Comparison of ENCODE assay signal across 16 cellular contexts in genomic region chr6:109449064-109449788, GRCh38. TPM values are rescaled to one million over a fixed set of nuclear protein-coding genes. Genes with fewer than 3 reads are reported as not detected.
DNase-seq lines count a peak whose midpoint lies in the region; ATAC-seq and TF ChIP-seq lines count a peak whose summit lies in the region.
"Had no signal": no experiment of that assay in that cellular context is flagged by ENCODE, and none has a peak within 500 bp of the region (broad histone marks: within the 10 kb centered on the region; RNA-seq: fewer than 3 reads in every experiment).

No MANE protein-coding gene starts in this region.

- H4K20me1 ChIP-seq in mammary epithelial cell (ENCODE audit: insufficient read depth, low read length): no peaks in the 10 kb centered on the region

- no peaks in the 10 kb centered on the region for H3K27me3 Mint-ChIP-seq in activated CD8-positive, alpha-beta memory T cell treated with anti-CD3 and anti-CD28 coated beads, Interleukin-2, amount 10 ng/mL, durations not matched to agents 7 days and 5 days

- peak overlapping the region; percentile 43 for H3K4me3 Mint-ChIP-seq in activated CD8-positive, alpha-beta memory T cell treated with anti-CD3 and anti-CD28 coated beads, Interleukin-2, amount 10 ng/mL, durations not matched to agents 7 days and 5 days

- H3K27ac ChIP-seq in spleen: peak overlapping the region in 7 of 8 donors; percentile 14 to 84 (median 48)
- H3K27ac ChIP-seq in mammary epithelial cell (ENCODE audit: insufficient read depth, low read depth, low read length): no peak overlapping the region
- H3K27ac ChIP-seq: adrenal gland, heart left ventricle had no signal

- dilution Hi-C loops in mammary epithelial cell (cut with HindIII; ENCODE audit: low sequenced_read_pairs): no loop called here

- in situ Hi-C loops in mammary epithelial cell (cut with MboI; ENCODE audit: low sequenced_read_pairs in 2 of 2): no loop called here

- no peaks in the 10 kb centered on the region for H3K9me3 ChIP-seq in spleen
- no peaks in the 10 kb centered on the region for H3K9me3 ChIP-seq in mammary epithelial cell (replicated peaks; ENCODE audit: insufficient read depth, low read length)
- H3K9me3 ChIP-seq: adrenal gland, heart left ventricle had no signal

- H3K79me2 ChIP-seq in mammary epithelial cell (ENCODE audit: insufficient read depth, low read length): no peaks in the 10 kb centered on the region

- H3K36me3 ChIP-seq in spleen (peaks cover 0 to 98% (median 32%) of the 10 kb centered on the region in 6 donors), mammary epithelial cell (ENCODE audit: insufficient read depth, low read length) (peaks cover 2% of the 10 kb centered on the region)

- intact Hi-C loops in spleen (cut with DNase I; ENCODE audit: low total_unique reads): loop anchor here (10.0 kb wide), 1 partner anchor 64 kb away; the partner anchor contains the start of gene CD164
- intact Hi-C loops in mammary epithelial cell (cut with micrococcal nuclease): no loop called here

- H3K4me3 ChIP-seq in spleen (peak overlapping the region in 1 of 8 donors; percentile 30), mammary epithelial cell (replicated peaks in 1 of 3; ENCODE audit: insufficient read depth in 1 of 3, low read depth in 2 of 3, low read length in 3 of 3) (no peak overlapping the region)
- H3K4me3 ChIP-seq: adrenal gland, heart left ventricle had no signal

- no peak for ATAC-seq in activated CD8-positive, alpha-beta memory T cell treated with anti-CD3 and anti-CD28 coated beads, Interleukin-2, amount 10 ng/mL, durations not matched to agents 7 days and 5 days
- ATAC-seq: heart left ventricle had no signal

- no TSS peak for BruUV-seq in mammary epithelial cell (replicated peaks; lab: Mats Ljungman, UMichigan)

- TF ChIP-seq CTCF in spleen (IDR thresholded peaks at IDR 0.05 in 8 of 11, conservative IDR thresholded peaks at IDR 0.05 in 3 of 11) (no peak), mammary epithelial cell (conservative IDR thresholded peaks at IDR 0.05 in 1 of 2, IDR thresholded peaks at IDR 0.05 in 1 of 2; ENCODE audit: extremely low read depth in 1 of 2, insufficient read depth in 1 of 2, low read depth in 1 of 2, low read length in 2 of 2) (no peak)

- peaks cover 28% of the 10 kb centered on the region for H3K36me3 Mint-ChIP-seq in activated CD8-positive, alpha-beta memory T cell treated with anti-CD3 and anti-CD28 coated beads, Interleukin-2, amount 10 ng/mL, durations not matched to agents 7 days and 5 days

- no peak overlapping the region for H3K9ac ChIP-seq in mammary epithelial cell (ENCODE audit: insufficient read depth, low read length)

- H3K4me1 ChIP-seq in spleen (peaks cover 19 to 70% (median 46%) of the 10 kb centered on the region in 6 donors), mammary epithelial cell (ENCODE audit: insufficient read depth, low read length) (peaks cover 3% of the 10 kb centered on the region)

- peaks cover 0 to 3% (median 0%) of the 10 kb centered on the region in 7 donors for H3K27me3 ChIP-seq in spleen (replicated peaks in 1 of 7)
- H3K27me3 ChIP-seq in mammary epithelial cell (ENCODE audit: insufficient read depth, low read length): no peaks in the 10 kb centered on the region
- H3K27me3 ChIP-seq: adrenal gland, heart left ventricle had no signal

- H3K4me1 Mint-ChIP-seq in activated CD8-positive, alpha-beta memory T cell treated with anti-CD3 and anti-CD28 coated beads, Interleukin-2, amount 10 ng/mL, durations not matched to agents 7 days and 5 days: peaks cover 50% of the 10 kb centered on the region

- TF ChIP-seq POLR2A in Raji (IDR thresholded peaks at IDR 0.05; ENCODE audit: insufficient read depth, low read depth, low read length) (0 out of 2 replicates have a peak, but pooled peaks have one; percentile 24), spleen (IDR thresholded peaks at IDR 0.05) (no peak)

- no peak for DNase-seq in activated CD8-positive, alpha-beta memory T cell treated with anti-CD3 and anti-CD28 coated beads, Interleukin-2, amount 10 ng/mL, durations not matched to agents 7 days and 5 days
- no peak for DNase-seq in activated CD8-positive, alpha-beta memory T cell treated with anti-CD3 and anti-CD28 coated beads, Interleukin-2, amount 50 U/mL, for 4 hours
- DNase-seq in ecto neural progenitor cell (ENCODE audit: low spot score) (peak; percentile 36), spleen (peak; percentile 80), CD1c-positive myeloid dendritic cell (ENCODE audit: extremely low spot score) (no peak), GDM1 (lab: John Stamatoyannopoulos, UW) (no peak), mammary epithelial cell (no peak)
- DNase-seq: activated CD4-positive, CD25-positive, alpha-beta regulatory T cell treated with anti-CD3 and anti-CD28 coated beads, Interleukin-2, amount 50 U/mL, for 72 hours; Calu3; effector CD8-positive, alpha-beta T cell; heart left ventricle; NCI-H187 treated with DMSO at 0.1 percent for 48 hours; NCI-H510A had no signal

- no peak overlapping the region for H2AFZ ChIP-seq in mammary epithelial cell (ENCODE audit: low read depth, low read length)

- WGBS in spleen, 5 donors: 79 to 89% (median 82%) methylated on average over 19 of the region's 19 CpGs
- WGBS in mammary epithelial cell (ENCODE audit: low coverage, missing lambda C conversion rate): 71% methylated on average over 6 of the region's 19 CpGs

- no peaks in the 10 kb centered on the region for H3K9me3 Mint-ChIP-seq in activated CD8-positive, alpha-beta memory T cell treated with anti-CD3 and anti-CD28 coated beads, Interleukin-2, amount 10 ng/mL, durations not matched to agents 7 days and 5 days (ENCODE audit: low read depth)
- H3K9me3 Mint-ChIP-seq: activated T-cell treated with anti-CD3 and anti-CD28 coated beads, Interleukin-2, amount 50 U/mL, for 72 hours had no signal

- H3K4me2 ChIP-seq in mammary epithelial cell (ENCODE audit: insufficient read depth, low read depth, low read length): no peak overlapping the region

- CTCF ChIA-PET in activated CD8-positive, alpha-beta memory T cell treated with anti-CD3 and anti-CD28 coated beads, Interleukin-2, amount 10 ng/mL, durations not matched to agents 7 days and 5 days (lab: Charles Lee): interaction anchor here (1.1 to 2.3 kb wide), 3 partner anchors 8 to 20 kb away, joined by 3 to 9 read pairs (median 4); no protein-coding TSS in a partner anchor
- CTCF ChIA-PET in mammary epithelial cell (lab: Charles Lee; ENCODE audit: low non-redundant PET): no interaction called here

- H3K27ac Mint-ChIP-seq in activated CD8-positive, alpha-beta memory T cell treated with anti-CD3 and anti-CD28 coated beads, Interleukin-2, amount 10 ng/mL, durations not matched to agents 7 days and 5 days: peak overlapping the region; percentile 69
- H3K27ac Mint-ChIP-seq: activated T-cell treated with anti-CD3 and anti-CD28 coated beads, Interleukin-2, amount 50 U/mL, for 72 hours had no signal

RNA-seq across cellular contexts. Expression of gene MICAL1, which starts 6.3 kb away (rescaled TPM):
- 10 to 100 TPM; 86.0 to 93.1 TPM for total RNA-seq in activated CD8-positive, alpha-beta memory T cell treated with anti-CD3 and anti-CD28 coated beads, Interleukin-2, amount 10 ng/mL, durations not matched to agents 7 days and 5 days
- 100 to 1,000 TPM in 3 of 7 donors, 10 to 100 TPM in 4; 68.4 to 169 (median 78.7) TPM for total RNA-seq in spleen
- 100 to 1,000 TPM in 1 of 3 donors, 10 to 100 TPM in 2; 51.5 to 107 (median 87.7) TPM for polyA plus RNA-seq in spleen
- total RNA-seq in mammary epithelial cell: 10 to 100 TPM; 36.3 to 44.0 TPM
- polyA plus RNA-seq in mammary epithelial cell: 18.3 TPM
- polyA minus RNA-seq in mammary epithelial cell: 27.0 TPM

RNA-seq across cellular contexts. Expression of gene SMPD2, which starts 8.7 kb away (rescaled TPM):
- 10 to 100 TPM; 14.3 to 14.6 TPM for total RNA-seq in activated CD8-positive, alpha-beta memory T cell treated with anti-CD3 and anti-CD28 coated beads, Interleukin-2, amount 10 ng/mL, durations not matched to agents 7 days and 5 days
- total RNA-seq in spleen (10 to 100 TPM; 11.4 to 21.4 (median 18.9) TPM), mammary epithelial cell (10 to 100 TPM; 11.3 to 11.7 TPM)
- polyA plus RNA-seq in spleen (10 to 100 TPM; 15.6 to 21.0 (median 18.9) TPM), mammary epithelial cell (19.5 TPM)
- 52.3 TPM for polyA minus RNA-seq in mammary epithelial cell

RNA-seq across cellular contexts. Expression of gene PPIL6, which starts 8.8 kb away (rescaled TPM):
- total RNA-seq in activated CD8-positive, alpha-beta memory T cell treated with anti-CD3 and anti-CD28 coated beads, Interleukin-2, amount 10 ng/mL, durations not matched to agents 7 days and 5 days: under 1 TPM in 1 of 2 experiments, not detected in 1; 0.21 TPM
- 1 to 10 TPM in 2 of 7 donors, under 1 TPM in 5; 0.19 to 4.8 (median 0.91) TPM for total RNA-seq in spleen
- polyA plus RNA-seq in spleen: under 1 TPM; 0.13 to 0.70 (median 0.36) TPM
- total RNA-seq in mammary epithelial cell: 1 to 10 TPM in 1 of 2 donors, under 1 TPM in 1; 0.61 to 4.2 TPM
- polyA plus RNA-seq in mammary epithelial cell: 0.45 TPM
- not detected for polyA minus RNA-seq in mammary epithelial cell

RNA-seq across cellular contexts. Expression of gene ZBTB24, which starts 33.8 kb away (rescaled TPM):
- 10 to 100 TPM; 17.5 to 22.7 TPM for total RNA-seq in activated CD8-positive, alpha-beta memory T cell treated with anti-CD3 and anti-CD28 coated beads, Interleukin-2, amount 10 ng/mL, durations not matched to agents 7 days and 5 days
- 10 to 100 TPM; 11.1 to 15.0 (median 13.0) TPM for total RNA-seq in spleen
- 1 to 10 TPM; 4.5 to 8.7 (median 5.6) TPM for polyA plus RNA-seq in spleen
- total RNA-seq in mammary epithelial cell: 10 to 100 TPM in 1 of 2 donors, 1 to 10 TPM in 1; 7.9 to 10.0 TPM
- 3.4 TPM for polyA plus RNA-seq in mammary epithelial cell
- 5.7 TPM for polyA minus RNA-seq in mammary epithelial cell

Comparison
In these comparisons a context has a peak if more than half of its experiments do, and no peak if none do; other contexts are left out.
1. DNase-seq: peak in ecto neural progenitor cell (single experiment) and spleen (single experiment); none in activated CD8-positive, alpha-beta memory T cell treated with anti-CD3 and anti-CD28 coated beads, Interleukin-2, amount 10 ng/mL, durations not matched to agents 7 days and 5 days (single experiment), activated CD8-positive, alpha-beta memory T cell treated with anti-CD3 and anti-CD28 coated beads, Interleukin-2, amount 50 U/mL, for 4 hours (single experiment), CD1c-positive myeloid dendritic cell (single experiment), GDM1 (single experiment) and mammary epithelial cell (single experiment).